ENCODE assay signal across 27 cellular contexts in genomic region chr17:22270381-22270780, GRCh38.
"Had no signal": no experiment of that assay in that cellular context is flagged by ENCODE, and none has a peak within 500 bp of the region (broad histone marks: within the 10 kb centered on the region; RNA-seq: fewer than 3 reads in every experiment).

No MANE protein-coding gene starts in this region.

- H3K27ac Mint-ChIP-seq: activated CD4-positive, alpha-beta T cell treated with anti-CD3 and anti-CD28 coated beads, Interleukin-2, amount 10 ng/mL, durations not matched to agents 24 days and 14 days; activated CD8-positive, alpha-beta T cell treated with anti-CD3 and anti-CD28 coated beads, Interleukin-2, amount 10 ng/mL, durations not matched to agents 7 days and 5 days; activated naive CD4-positive, alpha-beta T cell treated with anti-CD3 and anti-CD28 coated beads for 36 hours; activated naive CD8-positive, alpha-beta T cell; activated naive CD8-positive, alpha-beta T cell treated with anti-CD3 and anti-CD28 coated beads, Interleukin-2, amount 50 U/mL, for 24 hours; activated T-helper 1 cell treated with anti-CD3 and anti-CD28 coated beads, Interleukin-12 subunit alpha, Interleukin-12 subunit beta, Interleukin-2, Interleukin-4 antibody, amounts not matched to agents 30 ng/mL and 10 ng/mL and 1 ng/mL, durations not matched to agents 14 hours and 24 hours and 36 hours; brain; T-helper 1 cell treated with Interleukin-12 subunit alpha and Interleukin-12 subunit beta and Interleukin-4 antibody, amounts not matched to agents 30 μg/mL and 1 μg/mL, for 36 hours; T-helper 2 cell treated with Interferon-gamma antibody and Interleukin-4, amounts not matched to agents 5 μg/mL and 100 μg/mL, for 36 hours had no signal

- H3K9me3 ChIP-seq: SJCRH30 had no signal

- H3K27me3 Mint-ChIP-seq: activated CD4-positive, alpha-beta T cell treated with anti-CD3 and anti-CD28 coated beads, Interleukin-2, amount 10 ng/mL, durations not matched to agents 24 days and 14 days; activated naive CD8-positive, alpha-beta T cell; activated naive CD8-positive, alpha-beta T cell treated with anti-CD3 and anti-CD28 coated beads, Interleukin-2, amount 50 U/mL, for 24 hours; central memory CD8-positive, alpha-beta T cell had no signal

- H3K36me3 Mint-ChIP-seq: activated naive CD8-positive, alpha-beta T cell; brain had no signal

- ATAC-seq: activated CD8-positive, alpha-beta T cell treated with anti-CD3 and anti-CD28 coated beads, Interleukin-2, amount 10 ng/mL, durations not matched to agents 7 days and 5 days; activated naive CD8-positive, alpha-beta T cell treated with anti-CD3 and anti-CD28 coated beads, Interleukin-2, amount 50 U/mL, for 24 hours; activated T-cell treated with anti-CD3 and anti-CD28 coated beads, Interleukin-2, amount 50 U/mL, for 4 hours; K562 had no signal

- DNase-seq: activated CD4-positive, alpha-beta T cell treated with anti-CD3 and anti-CD28 coated beads, Interleukin-2, amount 10 ng/mL, durations not matched to agents 24 days and 14 days; activated CD4-positive, alpha-beta T cell treated with anti-CD3 and anti-CD28 coated beads, Interleukin-2, amount 50 U/mL, for 4 hours; activated CD8-positive, alpha-beta T cell treated with anti-CD3 and anti-CD28 coated beads, Interleukin-2, amount 10 ng/mL, durations not matched to agents 7 days and 5 days; activated gamma-delta T cell treated with Interleukin-2 at 50 U/mL for 16 hours; activated naive CD4-positive, alpha-beta T cell treated with anti-CD3 and anti-CD28 coated beads for 36 hours; activated naive CD8-positive, alpha-beta T cell treated with anti-CD3 and anti-CD28 coated beads, Interleukin-2, amount 50 U/mL, for 24 hours; activated T-cell treated with anti-CD3 and anti-CD28 coated beads, Interleukin-2, amount 50 U/mL, for 4 hours; anterior cingulate cortex; NCI-H1105; NCI-H1417 treated with DMSO at 0.1 percent for 48 hours; NCI-H187 treated with DMSO at 0.1 percent for 48 hours; NCI-H2081; NCI-H226; NCI-H446 treated with DMSO at 0.1 percent for 48 hours; NCI-H524; NCI-H69; PC-9; SHP77; SJCRH30 had no signal

- H3K4me3 ChIP-seq: K562, PC-9, SJCRH30, SK-N-MC had no signal

- H3K4me2 ChIP-seq: PC-9 had no signal

- H3K27ac ChIP-seq: PC-9, SJCRH30, SK-N-MC had no signal

- H3K36me3 ChIP-seq: SJCRH30 had no signal

- H3K4me1 ChIP-seq: SJCRH30 had no signal

- H3K4me1 Mint-ChIP-seq: activated CD4-positive, alpha-beta T cell treated with anti-CD3 and anti-CD28 coated beads, Interleukin-2, amount 10 ng/mL, durations not matched to agents 24 days and 14 days; activated naive CD8-positive, alpha-beta T cell treated with anti-CD3 and anti-CD28 coated beads, Interleukin-2, amount 50 U/mL, for 24 hours; brain; central memory CD8-positive, alpha-beta T cell had no signal

- H3K4me3 Mint-ChIP-seq: activated CD4-positive, alpha-beta T cell treated with anti-CD3 and anti-CD28 coated beads, Interleukin-2, amount 10 ng/mL, durations not matched to agents 24 days and 14 days; activated CD8-positive, alpha-beta T cell treated with anti-CD3 and anti-CD28 coated beads, Interleukin-2, amount 10 ng/mL, durations not matched to agents 7 days and 5 days; activated naive CD4-positive, alpha-beta T cell treated with anti-CD3 and anti-CD28 coated beads for 36 hours; activated naive CD8-positive, alpha-beta T cell; activated naive CD8-positive, alpha-beta T cell treated with anti-CD3 and anti-CD28 coated beads, Interleukin-2, amount 50 U/mL, for 24 hours; activated T-cell treated with anti-CD3 and anti-CD28 coated beads, Interleukin-2, amount 50 U/mL, for 4 hours; activated T-helper 1 cell treated with anti-CD3 and anti-CD28 coated beads, Interleukin-12 subunit alpha, Interleukin-12 subunit beta, Interleukin-2, Interleukin-4 antibody, amounts not matched to agents 30 ng/mL and 10 ng/mL and 1 ng/mL, durations not matched to agents 14 hours and 24 hours and 36 hours; brain; central memory CD8-positive, alpha-beta T cell; T-helper 1 cell treated with Interleukin-12 subunit alpha and Interleukin-12 subunit beta and Interleukin-4 antibody, amounts not matched to agents 30 μg/mL and 1 μg/mL, for 36 hours; T-helper 2 cell treated with Interferon-gamma antibody and Interleukin-4, amounts not matched to agents 5 μg/mL and 100 μg/mL, for 36 hours had no signal

- H2AFZ ChIP-seq: PC-9 had no signal
